In the genomic region with DNA sequence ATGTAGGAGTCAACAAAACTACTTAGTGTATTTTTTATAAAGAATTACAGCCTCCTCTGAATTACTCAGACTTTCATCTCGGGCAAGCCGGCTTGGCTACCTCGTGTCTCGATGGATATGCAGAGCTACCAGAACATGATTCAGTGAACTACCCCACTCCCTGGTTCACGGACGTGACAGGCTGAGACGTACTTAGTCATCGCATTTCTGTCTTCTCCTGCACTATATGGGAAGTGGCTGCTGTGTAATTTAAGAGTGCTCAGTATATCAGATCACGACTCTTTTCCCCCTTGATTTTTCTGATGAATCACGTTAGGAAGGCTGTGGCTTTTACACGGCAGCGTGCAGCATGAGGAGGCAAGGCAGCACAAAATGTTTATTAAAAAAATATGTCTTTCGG, we compare ENCODE assay signal across 9 cellular contexts.
A peak's percentile ranks its signal among the peaks of the same experiment; 100 is the strongest.
DNase-seq lines count a peak whose midpoint lies in the region; ATAC-seq and TF ChIP-seq lines count a peak whose summit lies in the region.
"Had no signal": no experiment of that assay in that cellular context is flagged by ENCODE, and none has a peak within 500 bp of the region (broad histone marks: within the 10 kb centered on the region; RNA-seq: fewer than 3 reads in every experiment).

No MANE protein-coding gene starts in this region.

- H3K4me1 ChIP-seq in BE2C, result no peaks in the 10 kb centered on the region; the same call in 1 of the 2 replicates
- H3K4me1 ChIP-seq in SJSA1 (replicated peaks), result peaks cover 56% of the 10 kb centered on the region

- no peaks in the 10 kb centered on the region for H3K27me3 ChIP-seq in BE2C
- H3K27me3 ChIP-seq in SJSA1 (replicated peaks), result no peaks in the 10 kb centered on the region

- DNase-seq in BE2C (peak; percentile 31), SJSA1 (ENCODE audit: low read depth in 1 of 2, low spot score in 2 of 2) (peak; percentile 74 to 81), amniotic stem cell (lab: John Stamatoyannopoulos, UW) (peak; percentile 73), renal cortical epithelial cell (ENCODE audit: low read depth) (peak; percentile 43), left lobe of liver (ENCODE audit: low spot score) (no peak)
- DNase-seq: NCI-H1436 had no signal

- no peak for ATAC-seq in GM21786 (IDR thresholded peaks at IDR 0.05; ENCODE audit: unreplicated experiment)
- ATAC-seq in HG03095 (IDR thresholded peaks at IDR 0.05; ENCODE audit: unreplicated experiment), result no peak
- ATAC-seq in left lobe of liver, result no peak
- no peak for ATAC-seq in HG02798 (IDR thresholded peaks at IDR 0.05; ENCODE audit: poor library complexity, unreplicated experiment)

- no peak for TF ChIP-seq CTCF in BE2C (IDR thresholded peaks at IDR 0.05; ENCODE audit: low read depth, low read length)

- H3K27ac ChIP-seq in SJSA1, result peak overlapping the region; percentile 80

- no peaks in the 10 kb centered on the region for H3K9me3 ChIP-seq in BE2C
- no peaks in the 10 kb centered on the region for H3K9me3 ChIP-seq in SJSA1 (replicated peaks)

- H3K4me3 ChIP-seq in BE2C (ENCODE audit: low read depth, low read length) (peak overlapping the region; percentile 0; the same call in 1 of the 2 replicates), SJSA1 (no peak overlapping the region)

- H3K36me3 ChIP-seq in BE2C, result no peaks in the 10 kb centered on the region
- H3K36me3 ChIP-seq in SJSA1, result no peaks in the 10 kb centered on the region
